In genomic region chr1:208235356-208235982, GRCh38 we compare ENCODE assay signal across 12 cellular contexts. TPM values are rescaled to one million over a fixed set of nuclear protein-coding genes. Genes with fewer than 3 reads are reported as not detected.
DNase-seq lines count a peak whose midpoint lies in the region; ATAC-seq and TF ChIP-seq lines count a peak whose summit lies in the region.
"Had no signal": no experiment of that assay in that cellular context is flagged by ENCODE, and none has a peak within 500 bp of the region (broad histone marks: within the 10 kb centered on the region; RNA-seq: fewer than 3 reads in every experiment).

No MANE protein-coding gene starts in this region.

- no peak for ATAC-seq in activated naive CD8-positive, alpha-beta T cell treated with anti-CD3 and anti-CD28 coated beads, Interleukin-2, amount 50 U/mL, for 24 hours
- no peak for ATAC-seq in GM18909 (IDR thresholded peaks at IDR 0.05; ENCODE audit: poor library complexity, unreplicated experiment)

- peak overlapping the region; percentile 22 for H3K27ac Mint-ChIP-seq in activated naive CD8-positive, alpha-beta T cell treated with anti-CD3 and anti-CD28 coated beads, Interleukin-2, amount 50 U/mL, for 24 hours
- H3K27ac Mint-ChIP-seq in activated naive CD8-positive, alpha-beta T cell treated with anti-CD3 and anti-CD28 coated beads for 36 hours = no peak overlapping the region
- peak overlapping the region; percentile 3 for H3K27ac Mint-ChIP-seq in dendritic cell treated with granulocyte-macrophage colony-stimulating factor and Interleukin-4, amounts not matched to agents 40 ng/mL and 50 ng/mL, for 4 days
- H3K27ac Mint-ChIP-seq: activated CD8-positive, alpha-beta T cell treated with anti-CD3 and anti-CD28 coated beads, Interleukin-2, amount 10 ng/mL, durations not matched to agents 7 days and 5 days; activated naive CD8-positive, alpha-beta T cell treated with anti-CD3 and anti-CD28 coated beads, Interleukin-2, amount 10 ng/mL, durations not matched to agents 7 days and 5 days had no signal

- peaks cover 15% of the 10 kb centered on the region for H3K4me1 Mint-ChIP-seq in activated naive CD8-positive, alpha-beta T cell treated with anti-CD3 and anti-CD28 coated beads, Interleukin-2, amount 50 U/mL, for 24 hours
- H3K4me1 Mint-ChIP-seq in activated naive CD8-positive, alpha-beta T cell treated with anti-CD3 and anti-CD28 coated beads for 36 hours = peaks cover 18% of the 10 kb centered on the region
- peaks cover 38% of the 10 kb centered on the region for H3K4me1 Mint-ChIP-seq in dendritic cell treated with granulocyte-macrophage colony-stimulating factor and Interleukin-4, amounts not matched to agents 40 ng/mL and 50 ng/mL, for 4 days (ENCODE audit: low read depth)

- no peak overlapping the region for H3K4me3 Mint-ChIP-seq in activated naive CD8-positive, alpha-beta T cell treated with anti-CD3 and anti-CD28 coated beads, Interleukin-2, amount 50 U/mL, for 24 hours
- H3K4me3 Mint-ChIP-seq in activated naive CD8-positive, alpha-beta T cell treated with anti-CD3 and anti-CD28 coated beads for 36 hours = no peak overlapping the region
- no peak overlapping the region for H3K4me3 Mint-ChIP-seq in dendritic cell treated with granulocyte-macrophage colony-stimulating factor and Interleukin-4, amounts not matched to agents 40 ng/mL and 50 ng/mL, for 4 days
- H3K4me3 Mint-ChIP-seq: activated CD8-positive, alpha-beta T cell treated with anti-CD3 and anti-CD28 coated beads, Interleukin-2, amount 10 ng/mL, durations not matched to agents 7 days and 5 days; activated naive CD8-positive, alpha-beta T cell treated with anti-CD3 and anti-CD28 coated beads, Interleukin-2, amount 10 ng/mL, durations not matched to agents 7 days and 5 days had no signal

- H3K36me3 ChIP-seq in muscle layer of duodenum (ENCODE audit: control insufficient read depth in 1 of 2, insufficient read depth in 2 of 2, low read length in 2 of 2) = no peaks in the 10 kb centered on the region
- H3K36me3 ChIP-seq in tibial artery = no peaks in the 10 kb centered on the region

- intact Hi-C loops in dendritic cell treated with granulocyte-macrophage colony-stimulating factor and Interleukin-4, amounts not matched to agents 40 ng/mL and 50 ng/mL, for 4 days (cut with micrococcal nuclease) = no loop called here
- intact Hi-C loops in tibial artery (cut with DNase I; ENCODE audit: low total_unique reads) = no loop called here

- DNase-seq in activated naive CD8-positive, alpha-beta T cell treated with anti-CD3 and anti-CD28 coated beads, Interleukin-2, amount 50 U/mL, for 24 hours = no peak
- DNase-seq in activated naive CD8-positive, alpha-beta T cell treated with anti-CD3 and anti-CD28 coated beads for 36 hours = no peak
- DNase-seq in tibial artery (no peak), cortex of kidney (lab: John Stamatoyannopoulos, UW) (no peak), AML-193 (lab: John Stamatoyannopoulos, UW) (no peak)
- DNase-seq: activated naive CD8-positive, alpha-beta T cell treated with anti-CD3 and anti-CD28 coated beads, Interleukin-2, amount 10 ng/mL, durations not matched to agents 7 days and 5 days; NCI-H187; T-helper 2 cell had no signal

- peaks cover 38 to 76% of the 10 kb centered on the region in 2 donors for H3K4me1 ChIP-seq in muscle layer of duodenum (ENCODE audit: control insufficient read depth in 1 of 2, insufficient read depth in 2 of 2, low read length in 2 of 2)
- peaks cover 8 to 99% (median 90%) of the 10 kb centered on the region in 4 donors for H3K4me1 ChIP-seq in tibial artery

- H3K36me3 Mint-ChIP-seq in activated naive CD8-positive, alpha-beta T cell treated with anti-CD3 and anti-CD28 coated beads, Interleukin-2, amount 50 U/mL, for 24 hours (ENCODE audit: low read depth) = no peaks in the 10 kb centered on the region
- H3K36me3 Mint-ChIP-seq in activated naive CD8-positive, alpha-beta T cell treated with anti-CD3 and anti-CD28 coated beads for 36 hours = no peaks in the 10 kb centered on the region
- H3K36me3 Mint-ChIP-seq in dendritic cell treated with granulocyte-macrophage colony-stimulating factor and Interleukin-4, amounts not matched to agents 40 ng/mL and 50 ng/mL, for 4 days (ENCODE audit: low read depth) = no peaks in the 10 kb centered on the region
- H3K36me3 Mint-ChIP-seq: activated naive CD8-positive, alpha-beta T cell treated with anti-CD3 and anti-CD28 coated beads, Interleukin-2, amount 10 ng/mL, durations not matched to agents 7 days and 5 days had no signal

- no peaks in the 10 kb centered on the region for H3K9me3 Mint-ChIP-seq in activated naive CD8-positive, alpha-beta T cell treated with anti-CD3 and anti-CD28 coated beads, Interleukin-2, amount 50 U/mL, for 24 hours
- no peaks in the 10 kb centered on the region for H3K9me3 Mint-ChIP-seq in activated naive CD8-positive, alpha-beta T cell treated with anti-CD3 and anti-CD28 coated beads for 36 hours
- no peaks in the 10 kb centered on the region for H3K9me3 Mint-ChIP-seq in dendritic cell treated with granulocyte-macrophage colony-stimulating factor and Interleukin-4, amounts not matched to agents 40 ng/mL and 50 ng/mL, for 4 days
- H3K9me3 Mint-ChIP-seq: activated naive CD8-positive, alpha-beta T cell treated with anti-CD3 and anti-CD28 coated beads, Interleukin-2, amount 10 ng/mL, durations not matched to agents 7 days and 5 days had no signal

- no peak for TF ChIP-seq CTCF in tibial artery (IDR thresholded peaks at IDR 0.05)

- H3K27ac ChIP-seq in muscle layer of duodenum (ENCODE audit: low read length) = peak overlapping the region; percentile 74
- H3K27ac ChIP-seq in tibial artery = peak overlapping the region; percentile 76 to 86

- H3K9me3 ChIP-seq in muscle layer of duodenum (ENCODE audit: control insufficient read depth in 1 of 2, low read length in 2 of 2) (no peaks in the 10 kb centered on the region), tibial artery (no peaks in the 10 kb centered on the region)

- peaks cover 29% of the 10 kb centered on the region for H3K27me3 Mint-ChIP-seq in activated naive CD8-positive, alpha-beta T cell treated with anti-CD3 and anti-CD28 coated beads, Interleukin-2, amount 50 U/mL, for 24 hours
- H3K27me3 Mint-ChIP-seq in activated naive CD8-positive, alpha-beta T cell treated with anti-CD3 and anti-CD28 coated beads for 36 hours = peaks cover 34% of the 10 kb centered on the region
- H3K27me3 Mint-ChIP-seq in dendritic cell treated with granulocyte-macrophage colony-stimulating factor and Interleukin-4, amounts not matched to agents 40 ng/mL and 50 ng/mL, for 4 days = peaks cover 43% of the 10 kb centered on the region

- no peaks in the 10 kb centered on the region for H3K27me3 ChIP-seq in muscle layer of duodenum (ENCODE audit: low read depth, low read length)
- no peaks in the 10 kb centered on the region for H3K27me3 ChIP-seq in tibial artery

- H3K4me3 ChIP-seq in muscle layer of duodenum (ENCODE audit: low read depth in 1 of 2, low read length in 2 of 2) (no peak overlapping the region), tibial artery (peak overlapping the region in 1 of 2 donors; percentile 8)

RNA-seq across cellular contexts. Expression of gene PLXNA2, which starts 8.7 kb away (rescaled TPM):
- under 1 TPM in 1 of 2 experiments, not detected in 1; 0.08 TPM for total RNA-seq in activated naive CD8-positive, alpha-beta T cell treated with anti-CD3 and anti-CD28 coated beads for 36 hours
